ENCODE assay signal across 8 cellular contexts in the genomic region with DNA sequence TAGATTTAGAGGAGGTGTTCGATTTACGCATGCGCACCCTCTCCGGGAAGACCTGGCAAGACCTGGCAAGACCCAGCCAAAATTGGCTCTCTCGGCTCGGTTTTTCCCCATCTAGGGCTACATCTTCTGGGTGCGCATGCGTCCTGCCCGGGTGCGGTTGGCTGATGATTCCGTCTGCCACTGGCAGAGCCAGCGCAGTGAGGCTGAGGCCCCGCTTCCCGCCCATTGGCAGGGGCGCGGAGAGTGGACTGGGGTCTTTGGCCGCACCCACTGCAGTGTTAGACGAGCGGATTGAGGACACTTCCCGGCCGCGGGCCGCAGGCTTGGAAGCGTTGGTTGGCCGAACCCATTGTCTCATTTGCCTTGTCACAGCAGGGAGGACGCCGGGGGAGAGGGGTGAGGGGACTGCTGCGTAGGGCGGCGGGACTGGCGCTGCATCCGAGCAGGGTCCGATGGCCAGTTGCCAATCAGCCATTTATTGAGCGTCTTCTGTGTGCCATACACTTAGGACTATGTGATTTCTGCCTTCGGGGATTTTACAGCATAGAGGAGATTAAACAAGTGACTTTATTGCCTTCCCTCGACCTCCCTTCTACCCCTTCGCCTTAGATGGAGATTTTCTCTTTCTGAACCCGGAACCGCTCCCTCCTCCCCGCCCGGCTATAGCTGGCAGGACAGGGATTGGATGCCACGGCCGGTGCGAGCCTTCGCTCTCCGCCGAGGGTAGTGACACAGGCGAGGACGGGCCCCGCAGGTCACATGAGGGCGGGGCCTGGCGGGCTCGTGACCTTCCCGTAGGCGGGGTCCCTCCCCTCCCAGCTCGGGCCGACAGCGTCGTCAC. TPM values are rescaled to one million over a fixed set of nuclear protein-coding genes. Genes with fewer than 3 reads are reported as not detected.
DNase-seq lines count a peak whose midpoint lies in the region; ATAC-seq lines count a peak whose summit lies in the region.

No MANE protein-coding gene starts in this region.

- peak; percentile 100 for DNase-seq in COLO829 (ENCODE audit: low spot score)
- peak; percentile 98 for DNase-seq in HT1080 (ENCODE audit: low read depth)
- peak; percentile 96 for DNase-seq in NK-92 treated with Interleukin-12 subunit alpha and Interleukin-12 subunit beta, amount 100 ng/mL, for 24 hours (lab: John Stamatoyannopoulos, UW)
- DNase-seq in activated CD8-positive, alpha-beta memory T cell treated with anti-CD3 and anti-CD28 coated beads for 4 hours (ENCODE audit: low read depth in 2 of 2): peak; percentile 89 to 95
- DNase-seq in effector memory CD4-positive, alpha-beta T cell: peak; percentile 94 to 98 (median 97)
- peak; percentile 97 to 98 for DNase-seq in lung microvascular endothelial cell (ENCODE audit: low read depth in 2 of 2)
- DNase-seq in stimulated activated CD4-positive, alpha-beta T cell treated with anti-CD3 and anti-CD28 coated beads, TNF-alpha, amount 100 ng/mL, for 4 hours (ENCODE audit: low read depth in 3 of 3): peak; percentile 92 to 97 (median 93)

- no peaks in the 10 kb centered on the region for H3K36me3 ChIP-seq in effector memory CD4-positive, alpha-beta T cell (ENCODE audit: control insufficient read depth, insufficient read depth, low read length)

- H3K4me3 ChIP-seq in effector memory CD4-positive, alpha-beta T cell (ENCODE audit: insufficient read depth, low read depth, low read length, poor library complexity, severe bottlenecking): peak overlapping the region; percentile 65

- peak; percentile 67 for ATAC-seq in GM21360 (IDR thresholded peaks at IDR 0.05; ENCODE audit: unreplicated experiment)

- no peaks in the 10 kb centered on the region for H3K27me3 ChIP-seq in effector memory CD4-positive, alpha-beta T cell (replicated peaks; ENCODE audit: control insufficient read depth, insufficient read depth, low read length, poor library complexity, severe bottlenecking)

- no peaks in the 10 kb centered on the region for H3K9me3 ChIP-seq in effector memory CD4-positive, alpha-beta T cell (ENCODE audit: control insufficient read depth, low read length)

- H3K4me1 ChIP-seq in effector memory CD4-positive, alpha-beta T cell (ENCODE audit: control insufficient read depth, insufficient read depth, low read length, poor library complexity, severe bottlenecking): peaks cover 5% of the 10 kb centered on the region

- peak overlapping the region; percentile 99 for H3K27ac ChIP-seq in effector memory CD4-positive, alpha-beta T cell (ENCODE audit: insufficient read depth, low read length, poor library complexity, severe bottlenecking)

RNA-seq across cellular contexts. Expression of gene MEF2D, which starts 43.7 kb away (rescaled TPM):
- 21.6 and 27.9 TPM in 2 replicates for total RNA-seq in HT1080 (2014; rRNA removed; shearing (Covaris generic))
- polyA plus RNA-seq in HT1080 (2015; cell fraction: cytosol; rRNA removed): 58.1 and 61.9 TPM in 2 replicates
- 72.6 and 75.6 TPM in 2 replicates for polyA plus RNA-seq in HT1080 (2015; cell fraction: nucleus; rRNA removed)
- total RNA-seq in lung microvascular endothelial cell: 3.7 and 4.4 TPM in 2 replicates

Comparison
In these comparisons a context has a peak if more than half of its experiments do, and no peak if none do; other contexts are left out.
1. Peak in every context shown above with its lines: DNase-seq, ATAC-seq, H3K4me3 ChIP-seq and H3K27ac ChIP-seq.